In genomic region chr9:133347515-133347984, GRCh38 we compare ENCODE assay signal across 1 cellular context.
TF ChIP-seq lines count a peak whose summit lies in the region.

No MANE protein-coding gene starts in this region.

TF ChIP-seq in endothelial cell of umbilical vein, 7 proteins besides CTCF, POLR2A, EP300 and RAD21 (continued from another document):
- no peak for TF ChIP-seq JUN (IDR thresholded peaks at IDR 0.05; ENCODE audit: borderline replicate concordance, insufficient read depth, insufficient read length, low read depth)
- TF ChIP-seq MAX (IDR thresholded peaks at IDR 0.05; ENCODE audit: insufficient read depth, insufficient read length) = no peak
- TF ChIP-seq MYC (IDR thresholded peaks at IDR 0.05; ENCODE audit: low read depth, low read length) = no peak
- no peak for TF ChIP-seq FOS (IDR thresholded peaks at IDR 0.05; ENCODE audit: borderline replicate concordance, insufficient read depth, low read length)
- no peak for TF ChIP-seq POLR2AphosphoS5 (IDR thresholded peaks at IDR 0.05; ENCODE audit: insufficient read depth, low read depth, low read length)
TF ChIP-seq in endothelial cell of umbilical vein: peak in this region for 0.
